Comparison of ENCODE assay signal across 1 cellular context in the genomic region with DNA sequence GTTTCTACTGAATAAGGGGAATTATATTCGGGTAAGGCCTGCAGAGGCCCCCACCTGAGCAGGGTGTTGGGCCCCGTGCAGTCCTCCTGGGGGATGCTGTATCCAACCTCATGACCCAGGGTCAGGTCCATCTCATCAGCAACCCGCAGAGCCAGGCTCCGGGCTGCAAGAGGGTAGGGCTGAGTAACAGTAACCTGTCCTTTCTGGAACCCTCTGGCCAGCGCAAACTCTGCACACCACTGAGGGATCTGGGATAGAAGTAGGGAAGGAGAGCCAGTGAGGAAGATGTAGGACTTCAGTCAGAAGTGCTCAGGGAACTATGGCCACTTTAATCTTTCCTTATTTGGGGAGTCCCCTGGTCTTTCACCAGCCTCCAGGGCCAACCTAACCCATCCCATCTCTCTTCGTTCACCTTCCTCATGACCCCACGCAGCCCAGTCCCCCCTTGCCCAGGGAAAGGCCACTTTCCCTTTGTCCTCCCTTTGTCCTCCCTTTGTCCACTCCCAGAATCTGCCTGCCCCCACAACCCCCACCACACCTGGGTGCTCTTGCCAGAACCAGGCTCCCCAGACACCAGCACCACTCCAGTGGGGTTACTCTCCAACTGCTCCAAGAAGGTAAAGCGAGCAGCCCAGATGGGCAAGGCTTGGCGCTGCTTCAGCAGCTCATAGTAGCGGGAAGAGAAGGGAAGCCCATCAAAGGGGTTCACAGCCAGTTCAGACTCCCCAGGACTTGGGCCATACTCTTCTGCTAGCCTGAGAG.
TF ChIP-seq lines count a peak whose summit lies in the region.

No MANE protein-coding gene starts in this region.

TF ChIP-seq in HepG2, 621 proteins besides CTCF, POLR2A, EP300 and RAD21 (continued from another document):
- no peak for TF ChIP-seq ZNF512B (CRISPR knock-in tag; IDR thresholded peaks at IDR 0.05; ENCODE audit: borderline replicate concordance)
- TF ChIP-seq, protein P1, sequence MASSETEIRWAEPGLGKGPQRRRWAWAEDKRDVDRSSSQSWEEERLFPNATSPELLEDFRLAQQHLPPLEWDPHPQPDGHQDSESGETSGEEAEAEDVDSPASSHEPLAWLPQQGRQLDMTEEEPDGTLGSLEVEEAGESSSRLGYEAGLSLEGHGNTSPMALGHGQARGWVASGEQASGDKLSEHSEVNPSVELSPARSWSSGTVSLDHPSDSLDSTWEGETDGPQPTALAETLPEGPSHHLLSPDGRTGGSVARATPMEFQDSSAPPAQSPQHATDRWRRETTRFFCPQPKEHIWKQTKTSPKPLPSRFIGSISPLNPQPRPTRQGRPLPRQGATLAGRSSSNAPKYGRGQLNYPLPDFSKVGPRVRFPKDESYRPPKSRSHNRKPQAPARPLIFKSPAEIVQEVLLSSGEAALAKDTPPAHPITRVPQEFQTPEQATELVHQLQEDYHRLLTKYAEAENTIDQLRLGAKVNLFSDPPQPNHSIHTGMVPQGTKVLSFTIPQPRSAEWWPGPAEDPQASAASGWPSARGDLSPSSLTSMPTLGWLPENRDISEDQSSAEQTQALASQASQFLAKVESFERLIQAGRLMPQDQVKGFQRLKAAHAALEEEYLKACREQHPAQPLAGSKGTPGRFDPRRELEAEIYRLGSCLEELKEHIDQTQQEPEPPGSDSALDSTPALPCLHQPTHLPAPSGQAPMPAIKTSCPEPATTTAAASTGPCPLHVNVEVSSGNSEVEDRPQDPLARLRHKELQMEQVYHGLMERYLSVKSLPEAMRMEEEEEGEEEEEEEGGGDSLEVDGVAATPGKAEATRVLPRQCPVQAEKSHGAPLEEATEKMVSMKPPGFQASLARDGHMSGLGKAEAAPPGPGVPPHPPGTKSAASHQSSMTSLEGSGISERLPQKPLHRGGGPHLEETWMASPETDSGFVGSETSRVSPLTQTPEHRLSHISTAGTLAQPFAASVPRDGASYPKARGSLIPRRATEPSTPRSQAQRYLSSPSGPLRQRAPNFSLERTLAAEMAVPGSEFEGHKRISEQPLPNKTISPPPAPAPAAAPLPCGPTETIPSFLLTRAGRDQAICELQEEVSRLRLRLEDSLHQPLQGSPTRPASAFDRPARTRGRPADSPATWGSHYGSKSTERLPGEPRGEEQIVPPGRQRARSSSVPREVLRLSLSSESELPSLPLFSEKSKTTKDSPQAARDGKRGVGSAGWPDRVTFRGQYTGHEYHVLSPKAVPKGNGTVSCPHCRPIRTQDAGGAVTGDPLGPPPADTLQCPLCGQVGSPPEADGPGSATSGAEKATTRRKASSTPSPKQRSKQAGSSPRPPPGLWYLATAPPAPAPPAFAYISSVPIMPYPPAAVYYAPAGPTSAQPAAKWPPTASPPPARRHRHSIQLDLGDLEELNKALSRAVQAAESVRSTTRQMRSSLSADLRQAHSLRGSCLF (CRISPR knock-in tag; IDR thresholded peaks at IDR 0.05; ENCODE audit: borderline replicate concordance), result no peak
- no peak for TF ChIP-seq SP140L (CRISPR knock-in tag; IDR thresholded peaks at IDR 0.05; ENCODE audit: borderline replicate concordance)
- TF ChIP-seq TRAFD1 (CRISPR knock-in tag; IDR thresholded peaks at IDR 0.05; ENCODE audit: borderline replicate concordance), result 0 out of 2 replicates have a peak, but pooled peaks have one; percentile 54
- TF ChIP-seq, protein P2, sequence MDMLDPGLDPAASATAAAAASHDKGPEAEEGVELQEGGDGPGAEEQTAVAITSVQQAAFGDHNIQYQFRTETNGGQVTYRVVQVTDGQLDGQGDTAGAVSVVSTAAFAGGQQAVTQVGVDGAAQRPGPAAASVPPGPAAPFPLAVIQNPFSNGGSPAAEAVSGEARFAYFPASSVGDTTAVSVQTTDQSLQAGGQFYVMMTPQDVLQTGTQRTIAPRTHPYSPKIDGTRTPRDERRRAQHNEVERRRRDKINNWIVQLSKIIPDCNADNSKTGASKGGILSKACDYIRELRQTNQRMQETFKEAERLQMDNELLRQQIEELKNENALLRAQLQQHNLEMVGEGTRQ (IDR thresholded peaks at IDR 0.05; ENCODE audit: low read depth, low read length), result no peak
- TF ChIP-seq, protein P2 (CRISPR knock-in tag; IDR thresholded peaks at IDR 0.05; ENCODE audit: borderline replicate concordance), result no peak
- no peak for TF ChIP-seq ZNF773 (CRISPR knock-in tag; IDR thresholded peaks at IDR 0.05; ENCODE audit: borderline replicate concordance)
- TF ChIP-seq ZNF34 (CRISPR knock-in tag; IDR thresholded peaks at IDR 0.05; ENCODE audit: borderline replicate concordance), result no peak
- TF ChIP-seq, protein P3, sequence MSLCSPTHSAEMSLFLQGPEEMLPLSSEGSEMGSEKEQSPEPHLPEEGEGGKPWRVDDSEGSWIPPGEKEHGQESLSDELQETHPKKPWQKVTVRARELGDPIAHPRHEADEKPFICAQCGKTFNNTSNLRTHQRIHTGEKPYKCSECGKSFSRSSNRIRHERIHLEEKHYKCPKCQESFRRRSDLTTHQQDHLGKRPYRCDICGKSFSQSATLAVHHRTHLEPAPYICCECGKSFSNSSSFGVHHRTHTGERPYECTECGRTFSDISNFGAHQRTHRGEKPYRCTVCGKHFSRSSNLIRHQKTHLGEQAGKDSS (CRISPR knock-in tag; IDR thresholded peaks at IDR 0.05; ENCODE audit: borderline replicate concordance, low read depth), result peak; percentile 63; the same call in 1 of the 2 replicates
- TF ChIP-seq ZNF333 (CRISPR knock-in tag; IDR thresholded peaks at IDR 0.05; ENCODE audit: borderline replicate concordance), result 0 out of 2 replicates have a peak, but pooled peaks have one; percentile 34
- TF ChIP-seq ZNF326 (CRISPR knock-in tag; IDR thresholded peaks at IDR 0.05; ENCODE audit: borderline replicate concordance), result no peak
- TF ChIP-seq ZFP36L2 (CRISPR knock-in tag; IDR thresholded peaks at IDR 0.05), result no peak
- TF ChIP-seq, protein P4, sequence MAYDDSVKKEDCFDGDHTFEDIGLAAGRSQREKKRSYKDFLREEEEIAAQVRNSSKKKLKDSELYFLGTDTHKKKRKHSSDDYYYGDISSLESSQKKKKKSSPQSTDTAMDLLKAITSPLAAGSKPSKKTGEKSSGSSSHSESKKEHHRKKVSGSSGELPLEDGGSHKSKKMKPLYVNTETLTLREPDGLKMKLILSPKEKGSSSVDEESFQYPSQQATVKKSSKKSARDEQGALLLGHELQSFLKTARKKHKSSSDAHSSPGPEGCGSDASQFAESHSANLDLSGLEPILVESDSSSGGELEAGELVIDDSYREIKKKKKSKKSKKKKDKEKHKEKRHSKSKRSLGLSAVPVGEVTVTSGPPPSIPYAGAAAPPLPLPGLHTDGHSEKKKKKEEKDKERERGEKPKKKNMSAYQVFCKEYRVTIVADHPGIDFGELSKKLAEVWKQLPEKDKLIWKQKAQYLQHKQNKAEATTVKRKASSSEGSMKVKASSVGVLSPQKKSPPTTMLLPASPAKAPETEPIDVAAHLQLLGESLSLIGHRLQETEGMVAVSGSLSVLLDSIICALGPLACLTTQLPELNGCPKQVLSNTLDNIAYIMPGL (CRISPR knock-in tag; IDR thresholded peaks at IDR 0.05; ENCODE audit: borderline replicate concordance in 1 of 2, low read depth in 1 of 2), result no peak
- no peak for TF ChIP-seq MAZ (IDR thresholded peaks at IDR 0.05; ENCODE audit: borderline replicate concordance, low read depth, low read length)
- no peak for TF ChIP-seq MAZ (CRISPR knock-in tag; IDR thresholded peaks at IDR 0.05; ENCODE audit: low read depth)
- no peak for TF ChIP-seq ETV5 (CRISPR knock-in tag; IDR thresholded peaks at IDR 0.05; ENCODE audit: borderline replicate concordance)
- no peak for TF ChIP-seq REL (CRISPR knock-in tag; conservative IDR thresholded peaks at IDR 0.05)
- TF ChIP-seq ZNF276 (CRISPR knock-in tag; IDR thresholded peaks at IDR 0.05; ENCODE audit: low read depth), result peak; percentile 77; the same call in 1 of the 2 replicates
- TF ChIP-seq ZNF446 (CRISPR knock-in tag; IDR thresholded peaks at IDR 0.05), result 0 out of 2 replicates have a peak, but pooled peaks have one; percentile 68
- no peak for TF ChIP-seq ZNF530 (CRISPR knock-in tag; IDR thresholded peaks at IDR 0.05; ENCODE audit: low read depth)
- 0 out of 2 replicates have a peak, but pooled peaks have one; percentile 54 for TF ChIP-seq ZNF709 (CRISPR knock-in tag; IDR thresholded peaks at IDR 0.05)
- TF ChIP-seq ZNF274 (CRISPR knock-in tag; IDR thresholded peaks at IDR 0.05), result peak; percentile 13; the same call in 1 of the 2 replicates
- TF ChIP-seq HES4 (CRISPR knock-in tag; IDR thresholded peaks at IDR 0.05; ENCODE audit: borderline replicate concordance), result peak; percentile 57; the same call in 1 of the 2 replicates
- TF ChIP-seq RCOR2 (CRISPR knock-in tag; IDR thresholded peaks at IDR 0.05), result no peak
- no peak for TF ChIP-seq E2F2 (CRISPR knock-in tag; IDR thresholded peaks at IDR 0.05; ENCODE audit: borderline replicate concordance)
- TF ChIP-seq KMT2A (CRISPR knock-in tag; IDR thresholded peaks at IDR 0.05), result no peak
- TF ChIP-seq, protein P5, sequence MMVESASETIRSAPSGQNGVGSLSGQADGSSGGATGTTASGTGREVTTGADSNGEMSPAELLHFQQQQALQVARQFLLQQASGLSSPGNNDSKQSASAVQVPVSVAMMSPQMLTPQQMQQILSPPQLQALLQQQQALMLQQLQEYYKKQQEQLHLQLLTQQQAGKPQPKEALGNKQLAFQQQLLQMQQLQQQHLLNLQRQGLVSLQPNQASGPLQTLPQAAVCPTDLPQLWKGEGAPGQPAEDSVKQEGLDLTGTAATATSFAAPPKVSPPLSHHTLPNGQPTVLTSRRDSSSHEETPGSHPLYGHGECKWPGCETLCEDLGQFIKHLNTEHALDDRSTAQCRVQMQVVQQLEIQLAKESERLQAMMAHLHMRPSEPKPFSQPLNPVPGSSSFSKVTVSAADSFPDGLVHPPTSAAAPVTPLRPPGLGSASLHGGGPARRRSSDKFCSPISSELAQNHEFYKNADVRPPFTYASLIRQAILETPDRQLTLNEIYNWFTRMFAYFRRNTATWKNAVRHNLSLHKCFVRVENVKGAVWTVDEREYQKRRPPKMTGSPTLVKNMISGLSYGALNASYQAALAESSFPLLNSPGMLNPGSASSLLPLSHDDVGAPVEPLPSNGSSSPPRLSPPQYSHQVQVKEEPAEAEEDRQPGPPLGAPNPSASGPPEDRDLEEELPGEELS (CRISPR knock-in tag; IDR thresholded peaks at IDR 0.05), result 0 out of 2 replicates have a peak, but pooled peaks have one; percentile 0
